ENCODE assay signal across 15 cellular contexts in genomic region chr6:167572106-167572505, GRCh38.
"Had no signal": no experiment of that assay in that cellular context is flagged by ENCODE, and none has a peak within 500 bp of the region (broad histone marks: within the 10 kb centered on the region; RNA-seq: fewer than 3 reads in every experiment).

No MANE protein-coding gene starts in this region.

- H3K4me3 ChIP-seq: gastrocnemius medialis, heart left ventricle, lung had no signal

- H3K27ac Mint-ChIP-seq: activated CD4-positive, alpha-beta T cell treated with anti-CD3 and anti-CD28 coated beads, Interleukin-2, amount 10 ng/mL, durations not matched to agents 24 days and 14 days; activated T-helper 1 cell treated with anti-CD3 and anti-CD28 coated beads, Interleukin-12 subunit alpha, Interleukin-12 subunit beta, Interleukin-2, Interleukin-4 antibody, amounts not matched to agents 30 ng/mL and 10 ng/mL and 1 ng/mL, durations not matched to agents 14 hours and 24 hours and 36 hours; endodermal cell; naive B cell had no signal

- DNase-seq: activated CD4-positive, alpha-beta T cell treated with anti-CD3 and anti-CD28 coated beads, Interleukin-2, amount 10 ng/mL, durations not matched to agents 24 days and 14 days; activated CD4-positive, CD25-positive, alpha-beta regulatory T cell; activated CD8-positive, alpha-beta memory T cell treated with anti-CD3 and anti-CD28 coated beads for 24 hours; activated naive CD4-positive, alpha-beta T cell; gastrocnemius medialis; heart left ventricle; left cardiac atrium; naive B cell; stimulated activated CD4-positive, alpha-beta T cell treated with anti-CD3 and anti-CD28 coated beads, Interleukin-15, amount 100 ng/mL, for 24 hours; stimulated activated CD4-positive, alpha-beta T cell treated with anti-CD3 and anti-CD28 coated beads, Interleukin-4, amount 100 ng/mL, for 24 hours; stimulated activated naive CD4-positive, alpha-beta T cell had no signal

- H3K9me3 ChIP-seq: gastrocnemius medialis, heart left ventricle, neutrophil had no signal

- H3K36me3 Mint-ChIP-seq: naive B cell had no signal

- H3K27ac ChIP-seq: neutrophil had no signal

- H3K9me3 Mint-ChIP-seq: activated CD4-positive, alpha-beta T cell treated with anti-CD3 and anti-CD28 coated beads, Interleukin-2, amount 10 ng/mL, durations not matched to agents 24 days and 14 days; activated T-helper 1 cell treated with anti-CD3 and anti-CD28 coated beads, Interleukin-12 subunit alpha, Interleukin-12 subunit beta, Interleukin-2, Interleukin-4 antibody, amounts not matched to agents 30 ng/mL and 10 ng/mL and 1 ng/mL, durations not matched to agents 14 hours and 24 hours and 36 hours; endodermal cell had no signal

- H3K4me3 Mint-ChIP-seq: activated CD4-positive, alpha-beta T cell treated with anti-CD3 and anti-CD28 coated beads, Interleukin-2, amount 10 ng/mL, durations not matched to agents 24 days and 14 days; activated T-helper 1 cell treated with anti-CD3 and anti-CD28 coated beads, Interleukin-12 subunit alpha, Interleukin-12 subunit beta, Interleukin-2, Interleukin-4 antibody, amounts not matched to agents 30 ng/mL and 10 ng/mL and 1 ng/mL, durations not matched to agents 14 hours and 24 hours and 36 hours; endodermal cell; naive B cell had no signal

- H3K27me3 Mint-ChIP-seq: activated CD4-positive, alpha-beta T cell treated with anti-CD3 and anti-CD28 coated beads, Interleukin-2, amount 10 ng/mL, durations not matched to agents 24 days and 14 days had no signal

- H3K4me1 Mint-ChIP-seq: activated CD4-positive, alpha-beta T cell treated with anti-CD3 and anti-CD28 coated beads, Interleukin-2, amount 10 ng/mL, durations not matched to agents 24 days and 14 days; endodermal cell; naive B cell had no signal

- H3K36me3 ChIP-seq: gastrocnemius medialis, heart left ventricle, neutrophil had no signal

- H3K27me3 ChIP-seq: gastrocnemius medialis, heart left ventricle, neutrophil had no signal
